18 cellular contexts compared by ENCODE assay signal in genomic region chr12:62722971-62723680, GRCh38.
DNase-seq lines count a peak whose midpoint lies in the region; ATAC-seq and TF ChIP-seq lines count a peak whose summit lies in the region.
"Had no signal": no experiment of that assay in that cellular context is flagged by ENCODE, and none has a peak within 500 bp of the region (broad histone marks: within the 10 kb centered on the region; RNA-seq: fewer than 3 reads in every experiment).

No MANE protein-coding gene starts in this region.

- peak; percentile 66 for DNase-seq in G401 (ENCODE audit: low spot score)
- DNase-seq in NCI-H1092 (lab: John Stamatoyannopoulos, UW): peak; percentile 22
- peak in 1 of 2 experiments; percentile 21 for DNase-seq in SJSA1 (ENCODE audit: low read depth in 1 of 2, low spot score in 2 of 2)
- no peak for DNase-seq in mesothelial cell of epicardium (ENCODE audit: low spot score in 2 of 2, unreplicated experiment in 2 of 2)
- DNase-seq in ecto neural progenitor cell (ENCODE audit: low spot score): no peak
- no peak for DNase-seq in upper lobe of right lung
- no peak for DNase-seq in superior temporal gyrus (ENCODE audit: extremely low spot score)
- DNase-seq: activated CD4-positive, alpha-beta T cell treated with anti-CD3 and anti-CD28 coated beads for 1 hour; activated naive CD8-positive, alpha-beta T cell treated with anti-CD3 and anti-CD28 coated beads, Interleukin-2, amount 10 ng/mL, durations not matched to agents 7 days and 5 days; cerebellar nuclear complex; KBM-7; naive B cell; NCI-H1930; OCI-M1; stimulated activated CD4-positive, alpha-beta T cell treated with anti-CD3 and anti-CD28 coated beads, Interleukin-4, amount 100 ng/mL, for 1 hour; T-helper 1 cell had no signal

- H3K27ac ChIP-seq in SJSA1 (peak overlapping the region; percentile 81), upper lobe of right lung (no peak overlapping the region)
- H3K27ac ChIP-seq: C4-2B had no signal

- H3K27me3 ChIP-seq in SJSA1 (replicated peaks) (no peaks in the 10 kb centered on the region), upper lobe of right lung (no peaks in the 10 kb centered on the region)

- peaks cover 2% of the 10 kb centered on the region for H3K36me3 Mint-ChIP-seq in mesothelial cell of epicardium
- H3K36me3 Mint-ChIP-seq: activated naive CD8-positive, alpha-beta T cell treated with anti-CD3 and anti-CD28 coated beads, Interleukin-2, amount 10 ng/mL, durations not matched to agents 7 days and 5 days; naive B cell had no signal

- no peak overlapping the region for H3K4me3 Mint-ChIP-seq in mesothelial cell of epicardium
- H3K4me3 Mint-ChIP-seq: activated naive CD8-positive, alpha-beta T cell treated with anti-CD3 and anti-CD28 coated beads, Interleukin-2, amount 10 ng/mL, durations not matched to agents 7 days and 5 days; naive B cell had no signal

- intact Hi-C loops in upper lobe of right lung (cut with DNase I): no loop called here

- H3K4me3 ChIP-seq in SJSA1 (no peak overlapping the region), upper lobe of right lung (no peak overlapping the region)

- TF ChIP-seq CTCF in mesothelial cell of epicardium (IDR thresholded peaks at IDR 0.05; ENCODE audit: unreplicated experiment) (no peak), upper lobe of right lung (IDR thresholded peaks at IDR 0.05) (no peak)

- H3K9me3 Mint-ChIP-seq in mesothelial cell of epicardium: no peaks in the 10 kb centered on the region
- H3K9me3 Mint-ChIP-seq: activated naive CD8-positive, alpha-beta T cell treated with anti-CD3 and anti-CD28 coated beads, Interleukin-2, amount 10 ng/mL, durations not matched to agents 7 days and 5 days had no signal

- no peak for ATAC-seq in upper lobe of right lung
- ATAC-seq: left lobe of liver had no signal

- H3K27me3 Mint-ChIP-seq in mesothelial cell of epicardium (ENCODE audit: low read depth): no peaks in the 10 kb centered on the region
- H3K27me3 Mint-ChIP-seq: naive B cell had no signal

- peaks cover 47% of the 10 kb centered on the region for H3K4me1 ChIP-seq in SJSA1 (replicated peaks)
- peaks cover 16% of the 10 kb centered on the region for H3K4me1 ChIP-seq in upper lobe of right lung

- in situ Hi-C loops in G401 (cut with HindIII; ENCODE audit: low sequenced_read_pairs): no loop called here

- H3K27ac Mint-ChIP-seq in mesothelial cell of epicardium: peak overlapping the region; percentile 93
- H3K27ac Mint-ChIP-seq: activated naive CD8-positive, alpha-beta T cell treated with anti-CD3 and anti-CD28 coated beads, Interleukin-2, amount 10 ng/mL, durations not matched to agents 7 days and 5 days had no signal

- no peaks in the 10 kb centered on the region for H3K36me3 ChIP-seq in SJSA1
- H3K36me3 ChIP-seq in upper lobe of right lung: no peaks in the 10 kb centered on the region

- no peaks in the 10 kb centered on the region for H3K9me3 ChIP-seq in SJSA1 (replicated peaks)
- no peaks in the 10 kb centered on the region for H3K9me3 ChIP-seq in upper lobe of right lung

- H3K4me1 Mint-ChIP-seq in mesothelial cell of epicardium: peaks cover 58% of the 10 kb centered on the region
- H3K4me1 Mint-ChIP-seq: activated naive CD8-positive, alpha-beta T cell treated with anti-CD3 and anti-CD28 coated beads, Interleukin-2, amount 10 ng/mL, durations not matched to agents 7 days and 5 days; naive B cell had no signal

Comparison
In these comparisons a context has a peak if more than half of its experiments do, and no peak if none do; other contexts are left out.
1. DNase-seq: peak in G401 (single experiment) and NCI-H1092 (single experiment); none in mesothelial cell of epicardium (0 of 2), ecto neural progenitor cell (single experiment), upper lobe of right lung (single experiment) and superior temporal gyrus (single experiment).